2 cellular contexts compared by ENCODE assay signal in genomic region chr9:124875501-124875900, GRCh38.
TF ChIP-seq lines count a peak whose summit lies in the region.

No MANE protein-coding gene starts in this region.

TF ChIP-seq in HepG2, 621 proteins besides CTCF, POLR2A, EP300 and RAD21:
- no peak for TF ChIP-seq REL (CRISPR knock-in tag; conservative IDR thresholded peaks at IDR 0.05)
- no peak for TF ChIP-seq ZNF160 (CRISPR knock-in tag; IDR thresholded peaks at IDR 0.05)
- no peak for TF ChIP-seq PBX2 (CRISPR knock-in tag; IDR thresholded peaks at IDR 0.05)
- TF ChIP-seq ZNF557 (CRISPR knock-in tag; IDR thresholded peaks at IDR 0.05): no peak
- no peak for TF ChIP-seq THYN1 (CRISPR knock-in tag; IDR thresholded peaks at IDR 0.05; ENCODE audit: borderline replicate concordance, low read depth)
- no peak for TF ChIP-seq ZHX1 (CRISPR knock-in tag; IDR thresholded peaks at IDR 0.05; ENCODE audit: low read depth)
- no peak for TF ChIP-seq RFX1 (IDR thresholded peaks at IDR 0.05)
- no peak for TF ChIP-seq BATF2 (CRISPR knock-in tag; IDR thresholded peaks at IDR 0.05)
- no peak for TF ChIP-seq SP5 (CRISPR knock-in tag; IDR thresholded peaks at IDR 0.05; ENCODE audit: borderline replicate concordance, low read depth)
- TF ChIP-seq ZNF615 (CRISPR knock-in tag; IDR thresholded peaks at IDR 0.05; ENCODE audit: borderline replicate concordance): no peak
- no peak for TF ChIP-seq RAD51 (IDR thresholded peaks at IDR 0.05; ENCODE audit: borderline replicate concordance)

TF ChIP-seq in GM12891, 5 proteins besides CTCF, POLR2A, EP300 and RAD21:
- no peak for TF ChIP-seq SPI1 (IDR thresholded peaks at IDR 0.05; ENCODE audit: low read depth, low read length)
- TF ChIP-seq TAF1 (IDR thresholded peaks at IDR 0.05; ENCODE audit: low read depth, low read length): no peak
- TF ChIP-seq POLR2AphosphoS5 (IDR thresholded peaks at IDR 0.05; ENCODE audit: low read depth, low read length): no peak
- no peak for TF ChIP-seq POU2F2 (IDR thresholded peaks at IDR 0.05; ENCODE audit: low read depth, low read length)
- TF ChIP-seq PAX5 (IDR thresholded peaks at IDR 0.05; ENCODE audit: insufficient read depth, low read length, severe bottlenecking): no peak
